1 cellular context compared by ENCODE assay signal in genomic region chr2:157929871-157930667, GRCh38.
TF ChIP-seq lines count a peak whose summit lies in the region.

No MANE protein-coding gene starts in this region.

TF ChIP-seq in K562, 482 proteins besides CTCF, POLR2A, EP300 and RAD21 (continued from another document and continues in another):
- TF ChIP-seq ZBTB2 (IDR thresholded peaks at IDR 0.05) = peak; percentile 78; the same call in 1 of the 2 replicates
- TF ChIP-seq JUN (IDR thresholded peaks at IDR 0.05; ENCODE audit: borderline replicate concordance, low read depth, low read length) = peak; percentile 92
- peak; percentile 90; the same call in 1 of the 2 replicates for TF ChIP-seq JUN (CRISPR knock-in tag; IDR thresholded peaks at IDR 0.05; ENCODE audit: borderline replicate concordance)
- 0 out of 2 replicates have a peak, but pooled peaks have one; percentile 17 for TF ChIP-seq ZNF764 (CRISPR knock-in tag; IDR thresholded peaks at IDR 0.05; ENCODE audit: low read depth)
- TF ChIP-seq, protein P1, sequence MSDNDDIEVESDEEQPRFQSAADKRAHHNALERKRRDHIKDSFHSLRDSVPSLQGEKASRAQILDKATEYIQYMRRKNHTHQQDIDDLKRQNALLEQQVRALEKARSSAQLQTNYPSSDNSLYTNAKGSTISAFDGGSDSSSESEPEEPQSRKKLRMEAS (CRISPR knock-in tag; IDR thresholded peaks at IDR 0.05) = peak; percentile 92
- TF ChIP-seq CHD2 (IDR thresholded peaks at IDR 0.05; ENCODE audit: low read depth, low read length) = peak; percentile 6; the same call in 1 of the 2 replicates
- TF ChIP-seq ZBED1 (IDR thresholded peaks at IDR 0.05) = peak; percentile 96
- no peak for TF ChIP-seq ZNF184 (CRISPR knock-in tag; IDR thresholded peaks at IDR 0.05)
- peak; percentile 95 for TF ChIP-seq JUND (IDR thresholded peaks at IDR 0.05; ENCODE audit: borderline replicate concordance, low read depth, low read length)
- TF ChIP-seq JUND (tag; IDR thresholded peaks at IDR 0.05; ENCODE audit: borderline replicate concordance, low read depth, low read length) = peak; percentile 94; the same call in 2 of the 3 replicates
- peak; percentile 95 for TF ChIP-seq CTBP1 (IDR thresholded peaks at IDR 0.05; ENCODE audit: borderline replicate concordance)
- TF ChIP-seq POLR3G (IDR thresholded peaks at IDR 0.05; ENCODE audit: extremely low read depth, insufficient read length, insufficient replicate concordance) = no peak
- TF ChIP-seq FOXJ3 (CRISPR knock-in tag; IDR thresholded peaks at IDR 0.05) = no peak
- peak; percentile 74; the same call in 1 of the 2 replicates for TF ChIP-seq HMG20A (CRISPR knock-in tag; conservative IDR thresholded peaks at IDR 0.05)
- TF ChIP-seq ZNF583 (CRISPR knock-in tag; IDR thresholded peaks at IDR 0.05) = peak; percentile 94
- TF ChIP-seq, protein P2, sequence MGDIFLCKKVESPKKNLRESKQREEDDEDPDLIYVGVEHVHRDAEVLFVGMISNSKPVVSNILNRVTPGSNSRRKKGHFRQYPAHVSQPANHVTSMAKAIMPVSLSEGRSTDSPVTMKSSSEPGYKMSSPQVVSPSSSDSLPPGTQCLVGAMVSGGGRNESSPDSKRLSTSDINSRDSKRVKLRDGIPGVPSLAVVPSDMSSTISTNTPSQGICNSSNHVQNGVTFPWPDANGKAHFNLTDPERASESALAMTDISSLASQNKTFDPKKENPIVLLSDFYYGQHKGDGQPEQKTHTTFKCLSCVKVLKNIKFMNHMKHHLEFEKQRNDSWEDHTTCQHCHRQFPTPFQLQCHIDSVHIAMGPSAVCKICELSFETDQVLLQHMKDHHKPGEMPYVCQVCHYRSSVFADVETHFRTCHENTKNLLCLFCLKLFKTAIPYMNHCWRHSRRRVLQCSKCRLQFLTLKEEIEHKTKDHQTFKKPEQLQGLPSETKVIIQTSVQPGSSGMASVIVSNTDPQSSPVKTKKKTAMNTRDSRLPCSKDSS (IDR thresholded peaks at IDR 0.05; ENCODE audit: low read depth, partially characterized antibody) = no peak
- peak; percentile 61; the same call in 1 of the 2 replicates for TF ChIP-seq ZNF324 (CRISPR knock-in tag; IDR thresholded peaks at IDR 0.05)
- TF ChIP-seq DIDO1 (tag; IDR thresholded peaks at IDR 0.05; ENCODE audit: low read depth) = peak; percentile 80
- peak; percentile 100 for TF ChIP-seq KLF16 (IDR thresholded peaks at IDR 0.05)
- TF ChIP-seq LEF1 (IDR thresholded peaks at IDR 0.05) = peak; percentile 100
- TF ChIP-seq CREBBP (IDR thresholded peaks at IDR 0.05; ENCODE audit: low read depth, low read length) = no peak
- TF ChIP-seq SIX5 (IDR thresholded peaks at IDR 0.05; ENCODE audit: borderline replicate concordance in 1 of 2, insufficient read depth in 1 of 2, low read depth in 1 of 2, low read length in 2 of 2) = no peak
- TF ChIP-seq, protein P3, sequence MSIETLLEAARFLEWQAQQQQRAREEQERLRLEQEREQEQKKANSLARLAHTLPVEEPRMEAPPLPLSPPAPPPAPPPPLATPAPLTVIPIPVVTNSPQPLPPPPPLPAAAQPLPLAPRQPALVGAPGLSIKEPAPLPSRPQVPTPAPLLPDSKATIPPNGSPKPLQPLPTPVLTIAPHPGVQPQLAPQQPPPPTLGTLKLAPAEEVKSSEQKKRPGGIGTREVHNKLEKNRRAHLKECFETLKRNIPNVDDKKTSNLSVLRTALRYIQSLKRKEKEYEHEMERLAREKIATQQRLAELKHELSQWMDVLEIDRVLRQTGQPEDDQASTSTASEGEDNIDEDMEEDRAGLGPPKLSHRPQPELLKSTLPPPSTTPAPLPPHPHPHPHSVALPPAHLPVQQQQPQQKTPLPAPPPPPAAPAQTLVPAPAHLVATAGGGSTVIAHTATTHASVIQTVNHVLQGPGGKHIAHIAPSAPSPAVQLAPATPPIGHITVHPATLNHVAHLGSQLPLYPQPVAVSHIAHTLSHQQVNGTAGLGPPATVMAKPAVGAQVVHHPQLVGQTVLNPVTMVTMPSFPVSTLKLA (conservative IDR thresholded peaks at IDR 0.05) = peak; percentile 77 to 90
- peak; percentile 76; the same call in 1 of the 2 replicates for TF ChIP-seq ZNF24 (IDR thresholded peaks at IDR 0.05)
- 0 out of 2 replicates have a peak, but pooled peaks have one; percentile 34 for TF ChIP-seq TSHZ1 (CRISPR knock-in tag; IDR thresholded peaks at IDR 0.05)
- TF ChIP-seq PTBP1 (IDR thresholded peaks at IDR 0.05; ENCODE audit: low read depth, low read length) = no peak
- TF ChIP-seq, protein P4, sequence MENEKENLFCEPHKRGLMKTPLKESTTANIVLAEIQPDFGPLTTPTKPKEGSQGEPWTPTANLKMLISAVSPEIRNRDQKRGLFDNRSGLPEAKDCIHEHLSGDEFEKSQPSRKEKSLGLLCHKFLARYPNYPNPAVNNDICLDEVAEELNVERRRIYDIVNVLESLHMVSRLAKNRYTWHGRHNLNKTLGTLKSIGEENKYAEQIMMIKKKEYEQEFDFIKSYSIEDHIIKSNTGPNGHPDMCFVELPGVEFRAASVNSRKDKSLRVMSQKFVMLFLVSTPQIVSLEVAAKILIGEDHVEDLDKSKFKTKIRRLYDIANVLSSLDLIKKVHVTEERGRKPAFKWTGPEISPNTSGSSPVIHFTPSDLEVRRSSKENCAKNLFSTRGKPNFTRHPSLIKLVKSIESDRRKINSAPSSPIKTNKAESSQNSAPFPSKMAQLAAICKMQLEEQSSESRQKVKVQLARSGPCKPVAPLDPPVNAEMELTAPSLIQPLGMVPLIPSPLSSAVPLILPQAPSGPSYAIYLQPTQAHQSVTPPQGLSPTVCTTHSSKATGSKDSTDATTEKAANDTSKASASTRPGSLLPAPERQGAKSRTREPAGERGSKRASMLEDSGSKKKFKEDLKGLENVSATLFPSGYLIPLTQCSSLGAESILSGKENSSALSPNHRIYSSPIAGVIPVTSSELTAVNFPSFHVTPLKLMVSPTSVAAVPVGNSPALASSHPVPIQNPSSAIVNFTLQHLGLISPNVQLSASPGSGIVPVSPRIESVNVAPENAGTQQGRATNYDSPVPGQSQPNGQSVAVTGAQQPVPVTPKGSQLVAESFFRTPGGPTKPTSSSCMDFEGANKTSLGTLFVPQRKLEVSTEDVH (IDR thresholded peaks at IDR 0.05; ENCODE audit: low read depth, partially characterized antibody) = peak; percentile 78
- TF ChIP-seq HNRNPUL1 (IDR thresholded peaks at IDR 0.05; ENCODE audit: low read length) = no peak
- TF ChIP-seq ZNF507 (tag; conservative IDR thresholded peaks at IDR 0.05) = no peak
- peak; percentile 88 for TF ChIP-seq NFE2 (IDR thresholded peaks at IDR 0.05; ENCODE audit: low read depth)
- peak; percentile 100 for TF ChIP-seq TAL1 (IDR thresholded peaks at IDR 0.05)
- peak; percentile 33 for TF ChIP-seq ZFP36 (IDR thresholded peaks at IDR 0.05; ENCODE audit: low read depth, low read length, partially characterized antibody)
- TF ChIP-seq, protein P5, sequence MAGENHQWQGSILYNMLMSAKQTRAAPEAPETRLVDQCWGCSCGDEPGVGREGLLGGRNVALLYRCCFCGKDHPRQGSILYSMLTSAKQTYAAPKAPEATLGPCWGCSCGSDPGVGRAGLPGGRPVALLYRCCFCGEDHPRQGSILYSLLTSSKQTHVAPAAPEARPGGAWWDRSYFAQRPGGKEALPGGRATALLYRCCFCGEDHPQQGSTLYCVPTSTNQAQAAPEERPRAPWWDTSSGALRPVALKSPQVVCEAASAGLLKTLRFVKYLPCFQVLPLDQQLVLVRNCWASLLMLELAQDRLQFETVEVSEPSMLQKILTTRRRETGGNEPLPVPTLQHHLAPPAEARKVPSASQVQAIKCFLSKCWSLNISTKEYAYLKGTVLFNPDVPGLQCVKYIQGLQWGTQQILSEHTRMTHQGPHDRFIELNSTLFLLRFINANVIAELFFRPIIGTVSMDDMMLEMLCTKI (IDR thresholded peaks at IDR 0.05; ENCODE audit: partially characterized antibody) = no peak
- TF ChIP-seq ZBTB1 (CRISPR knock-in tag; IDR thresholded peaks at IDR 0.05; ENCODE audit: borderline replicate concordance, low read depth) = no peak; the same call in 1 of the 2 replicates
- peak; percentile 74; the same call in 1 of the 2 replicates for TF ChIP-seq KLF13 (tag; IDR thresholded peaks at IDR 0.05; ENCODE audit: borderline replicate concordance, low read depth)
- peak; percentile 88 for TF ChIP-seq BCL6 (CRISPR knock-in tag; IDR thresholded peaks at IDR 0.05)
- TF ChIP-seq ZNF316 (IDR thresholded peaks at IDR 0.05) = peak; percentile 81
- TF ChIP-seq ZKSCAN8 (CRISPR knock-in tag; IDR thresholded peaks at IDR 0.05) = peak; percentile 95
- TF ChIP-seq SMAD2 (IDR thresholded peaks at IDR 0.05; ENCODE audit: low read depth, low read length) = no peak
- peak; percentile 76 for TF ChIP-seq TCF7 (IDR thresholded peaks at IDR 0.05; ENCODE audit: borderline replicate concordance)
- TF ChIP-seq ETS2 (tag; IDR thresholded peaks at IDR 0.05; ENCODE audit: borderline replicate concordance, poor library complexity, severe bottlenecking) = no peak
- 0 out of 2 replicates have a peak, but pooled peaks have one; percentile 67 for TF ChIP-seq HDGF (IDR thresholded peaks at IDR 0.05)
- TF ChIP-seq ZNF561 (CRISPR knock-in tag; conservative IDR thresholded peaks at IDR 0.05) = no peak
- no peak for TF ChIP-seq ZBTB49 (CRISPR knock-in tag; IDR thresholded peaks at IDR 0.05; ENCODE audit: borderline replicate concordance)
- no peak for TF ChIP-seq BDP1 (IDR thresholded peaks at IDR 0.05; ENCODE audit: insufficient read depth, insufficient read length)
- TF ChIP-seq, protein P6, sequence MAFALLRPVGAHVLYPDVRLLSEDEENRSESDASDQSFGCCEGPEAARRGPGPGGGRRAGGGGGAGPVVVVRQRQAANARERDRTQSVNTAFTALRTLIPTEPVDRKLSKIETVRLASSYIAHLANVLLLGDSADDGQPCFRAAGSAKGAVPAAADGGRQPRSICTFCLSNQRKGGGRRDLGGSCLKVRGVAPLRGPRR (CRISPR knock-in tag; IDR thresholded peaks at IDR 0.05) = peak; percentile 95; the same call in 1 of the 2 replicates
- TF ChIP-seq HOMEZ (CRISPR knock-in tag; IDR thresholded peaks at IDR 0.05) = peak; percentile 26; the same call in 1 of the 2 replicates
- TF ChIP-seq ZNF282 (CRISPR knock-in tag; IDR thresholded peaks at IDR 0.05) = no peak
- TF ChIP-seq BRF1 (IDR thresholded peaks at IDR 0.05; ENCODE audit: borderline replicate concordance, extremely low read depth, insufficient read length) = no peak
- TF ChIP-seq ILK (tag; IDR thresholded peaks at IDR 0.05; ENCODE audit: borderline replicate concordance, low read depth) = no peak; the same call in 1 of the 2 replicates
- TF ChIP-seq PRPF4 (IDR thresholded peaks at IDR 0.05; ENCODE audit: insufficient read depth, low read depth, low read length, poor library complexity, severe bottlenecking) = no peak
- no peak for TF ChIP-seq HOXB6 (CRISPR knock-in tag; IDR thresholded peaks at IDR 0.05; ENCODE audit: borderline replicate concordance)
